7 cellular contexts compared by ENCODE assay signal in genomic region chr7:30287625-30288024, GRCh38. TPM values are rescaled to one million over a fixed set of nuclear protein-coding genes. Genes with fewer than 3 reads are reported as not detected.
A peak's percentile ranks its signal among the peaks of the same experiment; 100 is the strongest.
DNase-seq lines count a peak whose midpoint lies in the region; ATAC-seq and TF ChIP-seq lines count a peak whose summit lies in the region.
"Not testable (repeated sequence)": the region's sequence is repeated elsewhere in the genome, so short reads cannot be mapped to it uniquely, and the experiment has no call there.

No MANE protein-coding gene starts in this region.

- DNase-seq in DND-41; T-cell; activated naive CD4-positive, alpha-beta T cell treated with anti-CD3 and anti-CD28 coated beads, Interleukin-2, amount 10 ng/mL, durations not matched to agents 7 days and 5 days; immature natural killer cell; neural progenitor cell (ENCODE audit: low spot score): not testable (repeated sequence)
- DNase-seq in NB4 (ENCODE audit: low read depth) (peak; percentile 28), dermis blood vessel endothelial cell (peak; percentile 28)

- not testable (repeated sequence) for H3K9me3 Mint-ChIP-seq in T-cell; activated naive CD4-positive, alpha-beta T cell treated with anti-CD3 and anti-CD28 coated beads, Interleukin-2, amount 10 ng/mL, durations not matched to agents 7 days and 5 days; neural progenitor cell
- H3K9me3 Mint-ChIP-seq in immature natural killer cell = peaks cover 9 to 14% (median 13%) of the 10 kb centered on the region in 6 donors

- not testable (repeated sequence) for H2AFZ ChIP-seq in DND-41 (ENCODE audit: low read depth, low read length); neural progenitor cell (replicated peaks)

- TF ChIP-seq CTCF in DND-41 (IDR thresholded peaks at IDR 0.05; ENCODE audit: borderline replicate concordance, extremely low read depth, low read length, poor library complexity, severe bottlenecking); NB4 (IDR thresholded peaks at IDR 0.05; ENCODE audit: low read depth, low read length); neural progenitor cell (IDR thresholded peaks at IDR 0.05): not testable (repeated sequence)

- H3K4me3 ChIP-seq in DND-41 (ENCODE audit: low read depth in 1 of 2, low read length in 2 of 2) (peak overlapping the region in 1 of 2 experiments; percentile 34; a peak in 1 of 4 replicates), NB4 (ENCODE audit: low read depth, low read length) (peak overlapping the region; percentile 48), neural progenitor cell (peak overlapping the region; percentile 99)

- H3K27me3 ChIP-seq in DND-41 (ENCODE audit: insufficient read depth, low read length, poor library complexity); neural progenitor cell: not testable (repeated sequence)

- H3K27ac ChIP-seq in DND-41 (ENCODE audit: low read length); neural progenitor cell: not testable (repeated sequence)

- H3K27ac Mint-ChIP-seq in T-cell, immature natural killer cell, neural progenitor cell: not testable (repeated sequence)
- H3K27ac Mint-ChIP-seq in activated naive CD4-positive, alpha-beta T cell treated with anti-CD3 and anti-CD28 coated beads, Interleukin-2, amount 10 ng/mL, durations not matched to agents 7 days and 5 days = peak overlapping the region; percentile 31

- ATAC-seq in DND-41 (ENCODE audit: insufficient read depth, low read depth); T-cell (replicated peaks in 1 of 4): not testable (repeated sequence)

- POLR2A ChIA-PET in T-cell (lab: Charles Lee) = not testable (repeated sequence)

- peaks cover 65 to 79% (median 70%) of the 10 kb centered on the region in 3 donors for H3K4me1 Mint-ChIP-seq in T-cell
- H3K4me1 Mint-ChIP-seq in activated naive CD4-positive, alpha-beta T cell treated with anti-CD3 and anti-CD28 coated beads, Interleukin-2, amount 10 ng/mL, durations not matched to agents 7 days and 5 days = peaks cover 62% of the 10 kb centered on the region
- H3K4me1 Mint-ChIP-seq in immature natural killer cell = peaks cover 65 to 83% of the 10 kb centered on the region in 2 donors
- peaks cover 28% of the 10 kb centered on the region for H3K4me1 Mint-ChIP-seq in neural progenitor cell

- peaks cover 71% of the 10 kb centered on the region for H3K79me2 ChIP-seq in DND-41 (ENCODE audit: insufficient read depth, low read length)
- H3K79me2 ChIP-seq in neural progenitor cell (ENCODE audit: low read depth) = peaks cover 71% of the 10 kb centered on the region

- not testable (repeated sequence) for H3K36me3 ChIP-seq in DND-41 (ENCODE audit: insufficient read depth, low read length); neural progenitor cell

- peak overlapping the region; percentile 80; the same call in 1 of the 2 replicates for H3K4me2 ChIP-seq in DND-41 (ENCODE audit: insufficient read depth, low read length)
- H3K4me2 ChIP-seq in neural progenitor cell = peak overlapping the region; percentile 90

- H3F3A ChIP-seq in neural progenitor cell (ENCODE audit: low read depth) = peaks cover 19% of the 10 kb centered on the region

- not testable (repeated sequence) for H3K27me3 Mint-ChIP-seq in T-cell; activated naive CD4-positive, alpha-beta T cell treated with anti-CD3 and anti-CD28 coated beads, Interleukin-2, amount 10 ng/mL, durations not matched to agents 7 days and 5 days; neural progenitor cell (ENCODE audit: insufficient read depth, low read depth)
- H3K27me3 Mint-ChIP-seq in immature natural killer cell (ENCODE audit: low read depth in 3 of 3) = peaks cover 13 to 20% (median 17%) of the 10 kb centered on the region in 3 donors

- peaks cover 49% of the 10 kb centered on the region for H3K4me1 ChIP-seq in DND-41 (ENCODE audit: insufficient read depth, low read length)
- peaks cover 32% of the 10 kb centered on the region for H3K4me1 ChIP-seq in neural progenitor cell

- CTCF ChIA-PET in T-cell (lab: Charles Lee) = not testable (repeated sequence)
- CTCF ChIA-PET in activated naive CD4-positive, alpha-beta T cell treated with anti-CD3 and anti-CD28 coated beads, Interleukin-2, amount 10 ng/mL, durations not matched to agents 7 days and 5 days (lab: Charles Lee) = interaction anchor here (0.6 kb wide), 1 partner anchor 439 kb away, joined by 3 read pairs; no protein-coding TSS in a partner anchor

- H3K36me3 Mint-ChIP-seq in T-cell = peaks cover 21% of the 10 kb centered on the region
- H3K36me3 Mint-ChIP-seq in activated naive CD4-positive, alpha-beta T cell treated with anti-CD3 and anti-CD28 coated beads, Interleukin-2, amount 10 ng/mL, durations not matched to agents 7 days and 5 days = peaks cover 28% of the 10 kb centered on the region
- peaks cover 7 to 10% (median 7%) of the 10 kb centered on the region in 3 donors for H3K36me3 Mint-ChIP-seq in immature natural killer cell
- not testable (repeated sequence) for H3K36me3 Mint-ChIP-seq in neural progenitor cell

- H4K20me1 ChIP-seq in DND-41 (ENCODE audit: insufficient read depth, low read length) = peaks cover 42% of the 10 kb centered on the region
- peaks cover 63% of the 10 kb centered on the region for H4K20me1 ChIP-seq in neural progenitor cell (ENCODE audit: low read depth)

- H3K9me3 ChIP-seq in DND-41 (ENCODE audit: insufficient read depth, low read length, severe bottlenecking); neural progenitor cell (ENCODE audit: low read depth): not testable (repeated sequence)

- H3K9ac ChIP-seq in DND-41 (ENCODE audit: low read depth, low read length) = peak overlapping the region; percentile 29; the same call in 1 of the 2 replicates
- H3K9ac ChIP-seq in neural progenitor cell = not testable (repeated sequence)

- TF ChIP-seq POLR2A in NB4 (IDR thresholded peaks at IDR 0.05; ENCODE audit: extremely low read depth, insufficient read length) = not testable (repeated sequence)

- H3K4me3 Mint-ChIP-seq in T-cell (peak overlapping the region; percentile 67 to 99 (median 97)), immature natural killer cell (peak overlapping the region; percentile 28 to 58 (median 43)), neural progenitor cell (peak overlapping the region; percentile 46)
- peak overlapping the region; percentile 34 for H3K4me3 Mint-ChIP-seq in activated naive CD4-positive, alpha-beta T cell treated with anti-CD3 and anti-CD28 coated beads, Interleukin-2, amount 10 ng/mL, durations not matched to agents 7 days and 5 days

RNA-seq across cellular contexts. Expression of gene ZNRF2, which starts 3.2 kb away (rescaled TPM):
- total RNA-seq in T-cell (10 to 100 TPM; 22.4 to 38.4 (median 30.8) TPM), dermis blood vessel endothelial cell (9.5 and 13.4 TPM in 2 replicates), neural progenitor cell (ENCODE audit: low replicate concordance) (25.5 and 37.7 TPM in 2 replicates)
- polyA plus RNA-seq in immature natural killer cell = 1 to 10 TPM; 1.9 to 3.7 (median 3.1) TPM

Comparison
In these comparisons a context has a peak if more than half of its experiments do, and no peak if none do; other contexts are left out.
1. H3K4me3 Mint-ChIP-seq: peak in every context shown above with its lines; median percentile 97 in T-cell; 46 in neural progenitor cell; 43 in immature natural killer cell; 34 in activated naive CD4-positive, alpha-beta T cell treated with anti-CD3 and anti-CD28 coated beads, Interleukin-2, amount 10 ng/mL, durations not matched to agents 7 days and 5 days.